In the genomic region with DNA sequence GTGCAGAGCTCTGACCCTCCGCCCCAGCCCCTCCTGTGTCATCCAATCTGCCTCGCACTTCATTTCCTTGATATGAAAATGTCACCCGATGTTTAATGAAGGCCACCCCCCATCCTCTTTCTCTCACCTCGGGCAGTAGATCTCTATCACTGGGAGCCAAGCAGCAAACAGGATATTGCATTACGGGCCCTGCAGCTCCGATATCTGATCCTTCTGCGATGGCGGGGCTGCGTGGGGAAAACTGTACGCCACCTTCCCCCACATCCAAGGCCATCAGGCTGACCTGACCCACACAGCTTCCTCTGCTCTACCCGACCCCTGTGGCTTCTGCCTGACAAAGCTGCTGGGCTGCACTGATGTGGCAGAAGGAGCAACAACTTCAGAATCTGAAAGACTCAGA, we compare ENCODE assay signal across 24 cellular contexts.
"Had no signal": no experiment of that assay in that cellular context is flagged by ENCODE, and none has a peak within 500 bp of the region (broad histone marks: within the 10 kb centered on the region; RNA-seq: fewer than 3 reads in every experiment).

No MANE protein-coding gene starts in this region.

- H3K36me3 ChIP-seq: colonic mucosa, right atrium auricular region, suprapubic skin, upper lobe of right lung had no signal

- FAIRE-seq: keratinocyte had no signal

- ATAC-seq: activated CD4-positive, alpha-beta T cell treated with anti-CD3 and anti-CD28 coated beads for 36 hours; activated CD8-positive, alpha-beta memory T cell treated with anti-CD3 and anti-CD28 coated beads, Interleukin-2, amount 10 ng/mL, durations not matched to agents 7 days and 5 days; activated CD8-positive, alpha-beta T cell treated with anti-CD3 and anti-CD28 coated beads, Interleukin-2, amount 10 ng/mL, durations not matched to agents 7 days and 5 days; body of pancreas; left cardiac atrium; upper lobe of right lung had no signal

- H3K27me3 ChIP-seq: body of pancreas, colonic mucosa, dorsolateral prefrontal cortex, right atrium auricular region, suprapubic skin, tibial artery, upper lobe of right lung had no signal

- H3K9me3 ChIP-seq: body of pancreas, colonic mucosa, right atrium auricular region, suprapubic skin, tibial artery, upper lobe of right lung had no signal

- H3K4me1 ChIP-seq: body of pancreas, colonic mucosa, right atrium auricular region, suprapubic skin, tibial artery, upper lobe of right lung had no signal

- DNase-seq: activated CD4-positive, alpha-beta T cell treated with anti-CD3 and anti-CD28 coated beads for 36 hours; activated CD4-positive, CD25-positive, alpha-beta regulatory T cell; activated CD8-positive, alpha-beta memory T cell treated with anti-CD3 and anti-CD28 coated beads, Interleukin-2, amount 10 ng/mL, durations not matched to agents 7 days and 5 days; activated CD8-positive, alpha-beta T cell treated with anti-CD3 and anti-CD28 coated beads, Interleukin-2, amount 10 ng/mL, durations not matched to agents 7 days and 5 days; activated T-cell treated with anti-CD3 and anti-CD28 coated beads, Interleukin-2, amount 50 U/mL, for 48 hours; anterior cingulate cortex; body of pancreas; cerebellar nuclear complex; colonic mucosa; dorsolateral prefrontal cortex; effector memory CD4-positive, alpha-beta T cell; erythroblast; head of caudate nucleus; hippocampal formation; left cardiac atrium; mammary epithelial cell; naive B cell; nucleus accumbens; stimulated activated naive CD4-positive, alpha-beta T cell; upper lobe of right lung had no signal

- H3K4me3 ChIP-seq: body of pancreas, colonic mucosa, dorsolateral prefrontal cortex, right atrium auricular region, suprapubic skin, tibial artery, upper lobe of right lung had no signal

- H3K27ac ChIP-seq: body of pancreas, colonic mucosa, dorsolateral prefrontal cortex, right atrium auricular region, suprapubic skin, tibial artery, upper lobe of right lung had no signal
